ENCODE assay signal across 14 cellular contexts in the genomic region with DNA sequence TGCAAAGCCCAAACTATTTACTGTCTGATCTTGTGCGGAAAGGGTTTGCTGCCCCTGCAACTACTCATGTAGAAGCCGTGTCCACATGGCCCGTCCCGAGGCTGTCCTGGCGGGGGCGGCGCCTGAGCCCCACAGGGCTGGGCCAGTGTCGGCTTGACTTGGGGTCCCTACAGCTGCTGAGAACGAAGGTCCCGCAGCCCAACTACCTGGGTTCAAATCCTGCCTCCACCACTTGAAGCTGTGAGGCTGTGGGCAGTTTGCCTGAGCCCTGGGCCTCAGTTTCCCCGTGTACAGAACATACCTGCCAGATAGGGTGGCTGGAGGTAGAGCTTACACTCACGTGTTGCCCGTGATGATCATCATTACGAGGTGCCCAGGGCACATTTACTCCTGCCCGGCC.
DNase-seq lines count a peak whose midpoint lies in the region; ATAC-seq, FAIRE-seq and TF ChIP-seq lines count a peak whose summit lies in the region.
"Had no signal": no experiment of that assay in that cellular context is flagged by ENCODE, and none has a peak within 500 bp of the region (broad histone marks: within the 10 kb centered on the region; RNA-seq: fewer than 3 reads in every experiment).

No MANE protein-coding gene starts in this region.

- no TSS peak for BruUV-seq in GM12878 (replicated peaks; lab: Mats Ljungman, UMichigan)

- H3K4me1 Mint-ChIP-seq in activated naive CD8-positive, alpha-beta T cell treated with anti-CD3 and anti-CD28 coated beads, Interleukin-2, amount 10 ng/mL, durations not matched to agents 7 days and 5 days: no peaks in the 10 kb centered on the region
- peaks cover 2% of the 10 kb centered on the region for H3K4me1 Mint-ChIP-seq in activated naive CD8-positive, alpha-beta T cell treated with anti-CD3 and anti-CD28 coated beads for 36 hours

- no peak overlapping the region for H3K9ac ChIP-seq in GM12878 (ENCODE audit: control insufficient read depth, insufficient read depth, low read length)
- H3K9ac ChIP-seq: BLaER1 treated with 17β-estradiol and CSF1 and Interleukin-3, amounts not matched to agents 10 nM and 100 nM had no signal

- in situ Hi-C loops in GM12878 (cut with MboI): no loop called here

- H3K27me3 ChIP-seq in GM12878 (replicated peaks in 1 of 2; ENCODE audit: control insufficient read depth in 2 of 2, insufficient read depth in 2 of 2, low read length in 1 of 2) (no peaks in the 10 kb centered on the region; a peak in 1 of 4 replicates), upper lobe of right lung (no peaks in the 10 kb centered on the region)
- H3K27me3 ChIP-seq: BLaER1 treated with 17β-estradiol and CSF1 and Interleukin-3, amounts not matched to agents 10 nM and 100 nM had no signal

- H4K20me1 ChIP-seq in GM12878 (ENCODE audit: control insufficient read depth, insufficient read depth): no peaks in the 10 kb centered on the region

- H3K4me3 ChIP-seq in GM12878 (no peak overlapping the region), upper lobe of right lung (no peak overlapping the region)
- H3K4me3 ChIP-seq: BLaER1 treated with 17β-estradiol and CSF1 and Interleukin-3, amounts not matched to agents 10 nM and 100 nM; GM23338; HAP-1 had no signal

- WGBS in GM12878 (ENCODE audit: insufficient coverage, insufficient replicate concordance, low lambda C conversion rate, missing lambda C conversion rate): 37% methylated on average over 13 of the region's 15 CpGs

- no peak overlapping the region for H3K4me2 ChIP-seq in GM12878 (ENCODE audit: control insufficient read depth, insufficient read depth)
- H3K4me2 ChIP-seq: BLaER1 treated with 17β-estradiol and CSF1 and Interleukin-3, amounts not matched to agents 10 nM and 100 nM; GM23338 had no signal

- no peak overlapping the region for H3K27ac Mint-ChIP-seq in activated naive CD8-positive, alpha-beta T cell treated with anti-CD3 and anti-CD28 coated beads, Interleukin-2, amount 10 ng/mL, durations not matched to agents 7 days and 5 days
- no peak overlapping the region for H3K27ac Mint-ChIP-seq in activated naive CD8-positive, alpha-beta T cell treated with anti-CD3 and anti-CD28 coated beads for 36 hours
- H3K27ac Mint-ChIP-seq: CD4-positive, CD25-positive, alpha-beta regulatory T cell; GM23338 had no signal

- H3K9me3 ChIP-seq in GM12878 (replicated peaks; ENCODE audit: control insufficient read depth, insufficient read depth, low read length): no peaks in the 10 kb centered on the region
- H3K9me3 ChIP-seq in upper lobe of right lung: no peaks in the 10 kb centered on the region
- H3K9me3 ChIP-seq: BLaER1 treated with 17β-estradiol and CSF1 and Interleukin-3, amounts not matched to agents 10 nM and 100 nM; HAP-1 had no signal

- no peaks in the 10 kb centered on the region for H3K36me3 Mint-ChIP-seq in activated naive CD8-positive, alpha-beta T cell treated with anti-CD3 and anti-CD28 coated beads, Interleukin-2, amount 10 ng/mL, durations not matched to agents 7 days and 5 days
- no peaks in the 10 kb centered on the region for H3K36me3 Mint-ChIP-seq in activated naive CD8-positive, alpha-beta T cell treated with anti-CD3 and anti-CD28 coated beads for 36 hours
- H3K36me3 Mint-ChIP-seq: CD4-positive, CD25-positive, alpha-beta regulatory T cell had no signal

- no peak for TF ChIP-seq RAD21 in GM12878 (IDR thresholded peaks at IDR 0.05; ENCODE audit: insufficient read depth, low read depth, low read length)

- peak; percentile 12 for DNase-seq in activated naive CD8-positive, alpha-beta T cell treated with anti-CD3 and anti-CD28 coated beads, Interleukin-2, amount 10 ng/mL, durations not matched to agents 7 days and 5 days
- DNase-seq in activated naive CD8-positive, alpha-beta T cell treated with anti-CD3 and anti-CD28 coated beads for 36 hours: no peak
- DNase-seq in GM12878 (ENCODE audit: low read depth, low spot score) (no peak), mesenteric fat pad (ENCODE audit: low spot score) (peak; percentile 84), upper lobe of right lung (peak; percentile 52), dedifferentiated amniotic fluid mesenchymal stem cell (ENCODE audit: extremely low spot score) (no peak), SKM-1 (lab: John Stamatoyannopoulos, UW; ENCODE audit: unreplicated experiment) (no peak)
- DNase-seq: ACHN; CD4-positive, CD25-positive, alpha-beta regulatory T cell; DMS53 had no signal

- H3K9me3 Mint-ChIP-seq in activated naive CD8-positive, alpha-beta T cell treated with anti-CD3 and anti-CD28 coated beads, Interleukin-2, amount 10 ng/mL, durations not matched to agents 7 days and 5 days: no peaks in the 10 kb centered on the region
- no peaks in the 10 kb centered on the region for H3K9me3 Mint-ChIP-seq in activated naive CD8-positive, alpha-beta T cell treated with anti-CD3 and anti-CD28 coated beads for 36 hours
- H3K9me3 Mint-ChIP-seq: CD4-positive, CD25-positive, alpha-beta regulatory T cell; GM23338 had no signal

- no peak overlapping the region for H2AFZ ChIP-seq in GM12878 (ENCODE audit: control insufficient read depth, low read depth, low read length)
- H2AFZ ChIP-seq: GM23338 had no signal

- H3K27me3 Mint-ChIP-seq in activated naive CD8-positive, alpha-beta T cell treated with anti-CD3 and anti-CD28 coated beads, Interleukin-2, amount 10 ng/mL, durations not matched to agents 7 days and 5 days: peaks cover 1% of the 10 kb centered on the region
- no peaks in the 10 kb centered on the region for H3K27me3 Mint-ChIP-seq in activated naive CD8-positive, alpha-beta T cell treated with anti-CD3 and anti-CD28 coated beads for 36 hours

- H3K79me2 ChIP-seq in GM12878 (ENCODE audit: control insufficient read depth, insufficient read depth, low read length): no peaks in the 10 kb centered on the region

- intact Hi-C loops in GM12878 (cut with micrococcal nuclease; ENCODE audit: unreplicated experiment) (no loop called here), upper lobe of right lung (cut with DNase I) (no loop called here)

- FAIRE-seq in GM12878 (lab: Jason Lieb, UNC): no peak

- H3K36me3 ChIP-seq in GM12878 (ENCODE audit: control insufficient read depth in 2 of 2, insufficient read depth in 2 of 2, low read length in 1 of 2) (no peaks in the 10 kb centered on the region), upper lobe of right lung (no peaks in the 10 kb centered on the region)
- H3K36me3 ChIP-seq: HAP-1 had no signal

- POLR2A ChIA-PET in activated naive CD8-positive, alpha-beta T cell treated with anti-CD3 and anti-CD28 coated beads, Interleukin-2, amount 10 ng/mL, durations not matched to agents 7 days and 5 days (lab: Charles Lee): no interaction called here
- POLR2A ChIA-PET in GM12878 (lab: Charles Lee): no interaction called here

- H3K27ac ChIP-seq in GM12878 (ENCODE audit: control insufficient read depth, insufficient read depth) (no peak overlapping the region), upper lobe of right lung (no peak overlapping the region)
- H3K27ac ChIP-seq: BLaER1 treated with 17β-estradiol and CSF1 and Interleukin-3, amounts not matched to agents 10 nM and 100 nM had no signal

- H3K4me1 ChIP-seq in GM12878 (ENCODE audit: control insufficient read depth, insufficient read depth, low read length): no peaks in the 10 kb centered on the region
- H3K4me1 ChIP-seq in upper lobe of right lung: no peaks in the 10 kb centered on the region
- H3K4me1 ChIP-seq: HAP-1 had no signal

- SMC1A ChIA-PET in GM12878 (lab: Charles Lee; ENCODE audit: uncharacterized antibody, unreplicated experiment): no interaction called here

- no peak for TF ChIP-seq EP300 in GM12878 (IDR thresholded peaks at IDR 0.05; ENCODE audit: borderline replicate concordance in 1 of 2, control insufficient read depth in 1 of 2, low read depth in 2 of 2, low read length in 2 of 2)

- H3K4me3 Mint-ChIP-seq in activated naive CD8-positive, alpha-beta T cell treated with anti-CD3 and anti-CD28 coated beads, Interleukin-2, amount 10 ng/mL, durations not matched to agents 7 days and 5 days: no peak overlapping the region
- no peak overlapping the region for H3K4me3 Mint-ChIP-seq in activated naive CD8-positive, alpha-beta T cell treated with anti-CD3 and anti-CD28 coated beads for 36 hours
- H3K4me3 Mint-ChIP-seq: GM23338 had no signal

- ATAC-seq in activated naive CD8-positive, alpha-beta T cell treated with anti-CD3 and anti-CD28 coated beads, Interleukin-2, amount 10 ng/mL, durations not matched to agents 7 days and 5 days (ENCODE audit: low read depth): no peak
- ATAC-seq in GM12878 (no peak), upper lobe of right lung (no peak), GM18511 (IDR thresholded peaks at IDR 0.05; ENCODE audit: unreplicated experiment) (no peak)
- ATAC-seq: GM23338 had no signal

- RAD21 ChIA-PET in GM12878 (lab: Charles Lee; ENCODE audit: unreplicated experiment): no interaction called here

- TF ChIP-seq CTCF in GM12878 (IDR thresholded peaks at IDR 0.05 in 2 of 3, conservative IDR thresholded peaks at IDR 0.05 in 1 of 3; ENCODE audit: control insufficient read depth in 2 of 3, extremely low read depth in 1 of 3, insufficient read depth in 1 of 3, low read depth in 3 of 3, low read length in 3 of 3) (no peak), upper lobe of right lung (IDR thresholded peaks at IDR 0.05) (no peak)

- CTCF ChIA-PET in GM12878 (lab: Yijun Ruan, JAX): interaction anchor here (1.3 to 2.4 kb wide), 3 partner anchors 10 to 290 kb away, joined by 3 to 10 read pairs (median 4); no protein-coding TSS in a partner anchor

- no peak for TF ChIP-seq POLR2A in GM12878 (IDR thresholded peaks at IDR 0.05; ENCODE audit: low read depth, low read length)

TF ChIP-seq in GM12878, 131 proteins besides CTCF, POLR2A, EP300 and RAD21 (continues in another document):
- no peak for TF ChIP-seq SPI1 (IDR thresholded peaks at IDR 0.05; ENCODE audit: borderline replicate concordance, insufficient read depth, low read depth, low read length)
- no peak for TF ChIP-seq ZNF217 (IDR thresholded peaks at IDR 0.05)
- no peak for TF ChIP-seq HDAC6 (IDR thresholded peaks at IDR 0.05; ENCODE audit: unreplicated experiment)
- no peak for TF ChIP-seq SRF (IDR thresholded peaks at IDR 0.05; ENCODE audit: low read depth in 2 of 2, low read length in 2 of 2)
- peak; percentile 27; the same call in 1 of the 2 replicates for TF ChIP-seq NFXL1 (IDR thresholded peaks at IDR 0.05; ENCODE audit: borderline replicate concordance)
- no peak for TF ChIP-seq RELA (IDR thresholded peaks at IDR 0.05; ENCODE audit: borderline replicate concordance, partially characterized antibody)

Comparison
In these comparisons a context has a peak if more than half of its experiments do, and no peak if none do; other contexts are left out.
1. DNase-seq: peak in activated naive CD8-positive, alpha-beta T cell treated with anti-CD3 and anti-CD28 coated beads, Interleukin-2, amount 10 ng/mL, durations not matched to agents 7 days and 5 days (single experiment), mesenteric fat pad (single experiment) and upper lobe of right lung (single experiment); none in activated naive CD8-positive, alpha-beta T cell treated with anti-CD3 and anti-CD28 coated beads for 36 hours (single experiment), GM12878 (single experiment), dedifferentiated amniotic fluid mesenchymal stem cell (single experiment) and SKM-1 (single experiment).